ENCODE assay signal across 8 cellular contexts in the genomic region with DNA sequence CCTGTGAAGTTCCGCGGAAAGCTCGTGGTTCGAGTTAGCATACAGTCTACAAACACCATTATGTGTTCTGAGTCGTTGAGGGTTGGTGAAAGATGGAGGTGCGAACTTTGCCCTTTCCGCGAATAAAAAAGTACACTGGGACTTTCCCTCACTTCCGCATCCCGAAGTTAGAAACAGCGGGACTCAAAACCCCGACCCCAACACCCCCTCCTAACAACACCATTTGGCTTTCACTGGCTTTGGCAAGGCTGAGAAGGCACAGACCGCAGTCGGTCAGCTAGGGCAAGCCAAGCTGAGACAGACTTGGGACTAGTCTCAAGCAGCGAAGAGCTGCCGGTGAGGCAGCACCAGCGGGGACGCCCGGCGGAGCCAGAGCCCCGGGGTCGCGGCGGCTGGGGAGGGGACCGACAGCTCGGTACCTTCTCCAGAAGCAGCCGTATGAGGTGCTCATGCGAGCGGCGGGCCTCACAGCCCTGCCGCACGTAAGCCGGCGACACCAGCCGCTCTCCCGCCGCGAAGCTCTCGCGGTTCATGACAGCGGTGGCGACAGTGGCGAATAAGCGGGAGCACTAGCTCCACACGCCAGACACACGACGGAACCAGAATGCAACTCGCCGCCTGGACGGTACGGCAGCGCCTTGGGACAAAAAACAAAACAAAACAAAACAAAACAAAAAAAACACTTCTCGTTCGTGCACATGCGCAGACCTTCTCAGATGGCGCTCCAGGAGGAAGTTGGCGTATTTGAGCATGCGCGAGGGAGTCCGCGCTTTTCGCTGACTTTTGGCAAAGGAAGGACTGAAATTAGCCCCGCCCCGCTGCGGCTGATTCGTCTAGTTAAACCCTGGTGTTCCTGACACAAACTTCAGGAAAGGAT. TPM values are rescaled to one million over a fixed set of nuclear protein-coding genes. Genes with fewer than 3 reads are reported as not detected.
DNase-seq lines count a peak whose midpoint lies in the region; ATAC-seq and TF ChIP-seq lines count a peak whose summit lies in the region.

TSS of gene SEPSECS (minus strand) at position 613 of the 877 bp plus-strand sequence. CDS start at position 533, 80 bp downstream.

- peak; percentile 97 for TF ChIP-seq POLR2A in GM18505 (IDR thresholded peaks at IDR 0.05; ENCODE audit: borderline replicate concordance, extremely low read depth, insufficient read depth, insufficient read length)

- peaks cover 7% of the 10 kb centered on the region for H3K4me1 ChIP-seq in rectal smooth muscle tissue (ENCODE audit: control insufficient read depth, insufficient read depth, low read length)
- H3K4me1 ChIP-seq in aorta (ENCODE audit: control insufficient read depth in 1 of 2, insufficient read depth in 2 of 2, low read length in 2 of 2) = no peaks in the 10 kb centered on the region

- TF ChIP-seq CTCF in astrocyte of the cerebellum (IDR thresholded peaks at IDR 0.05; ENCODE audit: low read depth, low read length, missing control alignments) = no peak

- in situ Hi-C loops in astrocyte of the cerebellum (cut with HindIII; ENCODE audit: low sequenced_read_pairs) = no loop called here

- peak within 1 kb of the TSS; percentile 97 for H3K27ac ChIP-seq in rectal smooth muscle tissue (ENCODE audit: low read depth, low read length)
- peak within 1 kb of the TSS; percentile 85 to 99 for H3K27ac ChIP-seq in aorta (ENCODE audit: low read depth in 1 of 2, low read length in 2 of 2)

- 1% methylated on average over 66 of the region's 66 CpGs for WGBS in aorta, 2 donors

- H3K36me3 ChIP-seq in rectal smooth muscle tissue (ENCODE audit: control insufficient read depth, insufficient read depth, low read length) = no peaks in the 10 kb centered on the region
- no peaks in the 10 kb centered on the region for H3K36me3 ChIP-seq in aorta (ENCODE audit: control insufficient read depth in 1 of 2, insufficient read depth in 2 of 2, low read length in 1 of 2)

- peak; percentile 96 for DNase-seq in NCI-H2029 (lab: John Stamatoyannopoulos, UW)
- DNase-seq in T-helper 22 cell (ENCODE audit: low read depth) = peak; percentile 94
- peak; percentile 95 for DNase-seq in astrocyte of the cerebellum (ENCODE audit: low read depth)
- DNase-seq in hepatic stellate cell (ENCODE audit: low spot score) = peak; percentile 84
- peak; percentile 99 for DNase-seq in aorta

- intact Hi-C loops in aorta (cut with DNase I) = loop anchor here in 1 of 2 donors (10.0 kb wide), 1 partner anchor 155 kb away; the partner anchor contains the start of gene ZCCHC4

- peak within 1 kb of the TSS; percentile 82 for H3K9ac ChIP-seq in rectal smooth muscle tissue (ENCODE audit: low read length)

- no peaks in the 10 kb centered on the region for H3K27me3 ChIP-seq in rectal smooth muscle tissue (ENCODE audit: control insufficient read depth, insufficient read depth, low read length)
- no peaks in the 10 kb centered on the region for H3K27me3 ChIP-seq in aorta (ENCODE audit: control insufficient read depth in 1 of 2, insufficient read depth in 2 of 2, low read length in 1 of 2)

- H3K9me3 ChIP-seq in aorta (ENCODE audit: control insufficient read depth, low read length) = no peaks in the 10 kb centered on the region

- ATAC-seq in GM18505 (IDR thresholded peaks at IDR 0.05; ENCODE audit: unreplicated experiment) (peak; percentile 86), HG02973 (IDR thresholded peaks at IDR 0.05; ENCODE audit: unreplicated experiment) (peak; percentile 79), aorta (ENCODE audit: low FRiP score) (peak; percentile 97)

- H3K4me3 ChIP-seq in astrocyte of the cerebellum (ENCODE audit: low read depth, low read length) = peak within 1 kb of the TSS; percentile 86
- H3K4me3 ChIP-seq in rectal smooth muscle tissue (ENCODE audit: low read length) = peak within 1 kb of the TSS; percentile 97
- H3K4me3 ChIP-seq in aorta (ENCODE audit: low read length in 2 of 2) = peak within 1 kb of the TSS; percentile 73 to 86

RNA-seq across cellular contexts. Expression of gene SEPSECS, which starts in this region (rescaled TPM):
- 1 to 10 TPM; 5.6 to 9.4 TPM for total RNA-seq in aorta
- polyA plus RNA-seq in aorta = 1 to 10 TPM; 3.3 to 5.3 TPM

Comparison
In these comparisons a context has a peak if more than half of its experiments do, and no peak if none do; other contexts are left out.
1. Peak in every context shown above with its lines: DNase-seq, ATAC-seq, H3K4me3 ChIP-seq and H3K27ac ChIP-seq.